Comparison of ENCODE assay signal across 11 cellular contexts in the genomic region with DNA sequence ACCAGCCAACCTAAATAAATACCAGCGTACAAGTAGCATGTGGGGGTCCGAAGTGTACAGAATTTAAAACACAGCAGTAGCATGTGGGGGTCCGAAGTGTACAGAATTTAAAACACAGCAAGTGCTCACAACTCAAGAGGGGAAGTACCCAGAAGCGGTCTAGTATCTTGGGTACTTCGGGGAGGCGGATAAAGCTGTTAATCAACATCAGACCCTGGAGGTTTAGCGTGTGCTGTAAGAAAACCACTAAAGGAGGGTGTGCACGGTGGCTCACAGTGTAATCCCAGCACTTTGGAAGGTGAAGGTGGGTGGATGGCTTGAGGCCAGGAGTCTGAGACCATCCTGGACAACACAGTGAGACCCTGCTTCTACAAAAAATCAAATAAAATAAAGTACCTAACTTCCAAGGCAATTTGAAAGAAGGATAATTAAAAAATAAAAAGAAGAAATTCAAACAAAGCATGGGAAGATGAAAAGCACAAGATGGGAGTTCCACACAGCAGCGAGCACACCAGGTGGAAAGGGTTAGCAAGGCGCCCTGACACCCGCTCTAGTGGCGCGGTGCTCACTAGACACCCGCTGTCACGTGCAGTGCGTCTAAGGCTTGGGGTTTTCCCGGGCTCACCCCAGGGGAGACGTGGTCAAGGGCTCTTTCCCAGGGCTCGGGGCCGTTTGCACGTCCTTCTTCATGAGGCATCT. TPM values are rescaled to one million over a fixed set of nuclear protein-coding genes. Genes with fewer than 3 reads are reported as not detected.
A peak's percentile ranks its signal among the peaks of the same experiment; 100 is the strongest.
DNase-seq lines count a peak whose midpoint lies in the region; ATAC-seq lines count a peak whose summit lies in the region.
"Had no signal": no experiment of that assay in that cellular context is flagged by ENCODE, and none has a peak within 500 bp of the region (broad histone marks: within the 10 kb centered on the region; RNA-seq: fewer than 3 reads in every experiment).

No MANE protein-coding gene starts in this region.

- H3K36me3 Mint-ChIP-seq in activated CD4-positive, alpha-beta T cell treated with anti-CD3 and anti-CD28 coated beads, Interleukin-2, amount 10 ng/mL, durations not matched to agents 7 days and 5 days (ENCODE audit: low read depth) = no peaks in the 10 kb centered on the region
- H3K36me3 Mint-ChIP-seq in stimulated activated effector memory CD8-positive, alpha-beta T cell treated with anti-CD3 and anti-CD28 coated beads, Interleukin-12 subunit alpha, Interleukin-12 subunit beta, amount 100 ng/mL, for 72 hours = no peaks in the 10 kb centered on the region
- no peaks in the 10 kb centered on the region for H3K36me3 Mint-ChIP-seq in activated naive CD4-positive, alpha-beta T cell treated with anti-CD3 and anti-CD28 coated beads, Interleukin-2, amount 50 U/mL, for 72 hours

- ATAC-seq in GM21786 (IDR thresholded peaks at IDR 0.05; ENCODE audit: unreplicated experiment) = peak; percentile 88
- peak; percentile 75 for ATAC-seq in HG03460 (IDR thresholded peaks at IDR 0.05; ENCODE audit: unreplicated experiment)
- peak; percentile 61 for ATAC-seq in stimulated activated effector memory CD8-positive, alpha-beta T cell treated with anti-CD3 and anti-CD28 coated beads, Interleukin-12 subunit alpha, Interleukin-12 subunit beta, amount 100 ng/mL, for 72 hours
- ATAC-seq in activated naive CD4-positive, alpha-beta T cell treated with anti-CD3 and anti-CD28 coated beads, Interleukin-2, amount 50 U/mL, for 72 hours = no peak
- ATAC-seq: A549, upper lobe of right lung had no signal

- no peaks in the 10 kb centered on the region for H3K9me3 Mint-ChIP-seq in activated CD4-positive, alpha-beta T cell treated with anti-CD3 and anti-CD28 coated beads, Interleukin-2, amount 10 ng/mL, durations not matched to agents 7 days and 5 days
- no peaks in the 10 kb centered on the region for H3K9me3 Mint-ChIP-seq in stimulated activated effector memory CD8-positive, alpha-beta T cell treated with anti-CD3 and anti-CD28 coated beads, Interleukin-12 subunit alpha, Interleukin-12 subunit beta, amount 100 ng/mL, for 72 hours
- H3K9me3 Mint-ChIP-seq in activated naive CD4-positive, alpha-beta T cell treated with anti-CD3 and anti-CD28 coated beads, Interleukin-2, amount 50 U/mL, for 72 hours = no peaks in the 10 kb centered on the region

- H3K27me3 Mint-ChIP-seq in activated CD4-positive, alpha-beta T cell treated with anti-CD3 and anti-CD28 coated beads, Interleukin-2, amount 10 ng/mL, durations not matched to agents 7 days and 5 days = no peaks in the 10 kb centered on the region

- CTCF ChIA-PET in activated CD4-positive, alpha-beta T cell treated with anti-CD3 and anti-CD28 coated beads, Interleukin-2, amount 10 ng/mL, durations not matched to agents 7 days and 5 days (lab: Charles Lee) = no interaction called here

- no peak for DNase-seq in activated CD4-positive, alpha-beta T cell treated with anti-CD3 and anti-CD28 coated beads, Interleukin-2, amount 10 ng/mL, durations not matched to agents 7 days and 5 days
- no peak for DNase-seq in activated CD4-positive, alpha-beta T cell treated with anti-CD3 and anti-CD28 coated beads, Interleukin-2, amount 50 U/mL, for 48 hours
- no peak for DNase-seq in stimulated activated effector memory CD8-positive, alpha-beta T cell treated with anti-CD3 and anti-CD28 coated beads, Interleukin-12 subunit alpha, Interleukin-12 subunit beta, amount 100 ng/mL, for 72 hours (ENCODE audit: low spot score in 2 of 2)
- DNase-seq in activated naive CD4-positive, alpha-beta T cell treated with anti-CD3 and anti-CD28 coated beads, Interleukin-2, amount 50 U/mL, for 72 hours (ENCODE audit: low spot score in 2 of 2) = no peak
- DNase-seq in AG08395 (ENCODE audit: low spot score) (no peak), NCI-H446 (lab: John Stamatoyannopoulos, UW) (no peak)
- DNase-seq: GOT3, upper lobe of right lung had no signal

- peaks cover 8% of the 10 kb centered on the region for H3K4me1 Mint-ChIP-seq in activated CD4-positive, alpha-beta T cell treated with anti-CD3 and anti-CD28 coated beads, Interleukin-2, amount 10 ng/mL, durations not matched to agents 7 days and 5 days
- peaks cover 64% of the 10 kb centered on the region for H3K4me1 Mint-ChIP-seq in stimulated activated effector memory CD8-positive, alpha-beta T cell treated with anti-CD3 and anti-CD28 coated beads, Interleukin-12 subunit alpha, Interleukin-12 subunit beta, amount 100 ng/mL, for 72 hours

- no peak overlapping the region for H3K4me3 Mint-ChIP-seq in activated CD4-positive, alpha-beta T cell treated with anti-CD3 and anti-CD28 coated beads, Interleukin-2, amount 10 ng/mL, durations not matched to agents 7 days and 5 days
- peak overlapping the region; percentile 5 for H3K4me3 Mint-ChIP-seq in stimulated activated effector memory CD8-positive, alpha-beta T cell treated with anti-CD3 and anti-CD28 coated beads, Interleukin-12 subunit alpha, Interleukin-12 subunit beta, amount 100 ng/mL, for 72 hours

- POLR2A ChIA-PET in activated CD4-positive, alpha-beta T cell treated with anti-CD3 and anti-CD28 coated beads, Interleukin-2, amount 10 ng/mL, durations not matched to agents 7 days and 5 days (lab: Charles Lee) = interaction anchor here (0.6 kb wide), 1 partner anchor 95 kb away, joined by 4 read pairs; no protein-coding TSS in a partner anchor

- peak overlapping the region; percentile 38 for H3K27ac Mint-ChIP-seq in activated CD4-positive, alpha-beta T cell treated with anti-CD3 and anti-CD28 coated beads, Interleukin-2, amount 10 ng/mL, durations not matched to agents 7 days and 5 days
- peak overlapping the region; percentile 60 for H3K27ac Mint-ChIP-seq in stimulated activated effector memory CD8-positive, alpha-beta T cell treated with anti-CD3 and anti-CD28 coated beads, Interleukin-12 subunit alpha, Interleukin-12 subunit beta, amount 100 ng/mL, for 72 hours
- H3K27ac Mint-ChIP-seq in activated naive CD4-positive, alpha-beta T cell treated with anti-CD3 and anti-CD28 coated beads, Interleukin-2, amount 50 U/mL, for 72 hours = peak overlapping the region in 1 of 2 donors; percentile 24

RNA-seq across cellular contexts. Expression of gene MOB2, which starts 35.0 kb away (rescaled TPM):
- 10 to 100 TPM; 45.1 to 45.4 TPM for total RNA-seq in activated CD4-positive, alpha-beta T cell treated with anti-CD3 and anti-CD28 coated beads, Interleukin-2, amount 10 ng/mL, durations not matched to agents 7 days and 5 days
- 10 to 100 TPM; 17.7 to 23.2 TPM for total RNA-seq in activated naive CD4-positive, alpha-beta T cell treated with anti-CD3 and anti-CD28 coated beads, Interleukin-2, amount 50 U/mL, for 72 hours

RNA-seq across cellular contexts. Expression of gene DUSP8, which starts 50.5 kb away (rescaled TPM):
- total RNA-seq in activated CD4-positive, alpha-beta T cell treated with anti-CD3 and anti-CD28 coated beads, Interleukin-2, amount 10 ng/mL, durations not matched to agents 7 days and 5 days = under 1 TPM; 0.22 to 0.23 TPM
- total RNA-seq in activated naive CD4-positive, alpha-beta T cell treated with anti-CD3 and anti-CD28 coated beads, Interleukin-2, amount 50 U/mL, for 72 hours = 1 to 10 TPM; 1.1 TPM

Comparison
In these comparisons a context has a peak if more than half of its experiments do, and no peak if none do; other contexts are left out.
1. ATAC-seq: peak in GM21786 (single experiment), HG03460 (single experiment) and stimulated activated effector memory CD8-positive, alpha-beta T cell treated with anti-CD3 and anti-CD28 coated beads, Interleukin-12 subunit alpha, Interleukin-12 subunit beta, amount 100 ng/mL, for 72 hours (single experiment); none in activated naive CD4-positive, alpha-beta T cell treated with anti-CD3 and anti-CD28 coated beads, Interleukin-2, amount 50 U/mL, for 72 hours (0 of 2).